In genomic region chrX:131812847-131813825, GRCh38 we compare ENCODE assay signal across 8 cellular contexts.
DNase-seq lines count a peak whose midpoint lies in the region; ATAC-seq and TF ChIP-seq lines count a peak whose summit lies in the region.

No MANE protein-coding gene starts in this region.

- DNase-seq in AG08395 (ENCODE audit: low spot score) (peak; percentile 79), MCF 10A (ENCODE audit: unreplicated experiment) (peak; percentile 80), mucosa of gallbladder (ENCODE audit: low spot score) (peak; percentile 85), NCI-H82 treated with DMSO at 0.1 percent for 48 hours (lab: John Stamatoyannopoulos, UW; ENCODE audit: unreplicated experiment) (no peak)
- DNase-seq in stimulated activated naive CD4-positive, alpha-beta T cell treated with Interleukin-2 at 50 U/mL for 16 hours (lab: John Stamatoyannopoulos, UW), result peak; percentile 52

- no peaks in the 10 kb centered on the region for H3K36me3 Mint-ChIP-seq in MCF 10A (ENCODE audit: insufficient read depth, unreplicated experiment)

- POLR2A ChIA-PET in MCF 10A (lab: Yijun Ruan, JAX), result interaction anchor here (0.7 to 1.9 kb wide), 3 partner anchors 8 to 67 kb away, joined by 3 to 7 read pairs (median 3); no protein-coding TSS in a partner anchor

- intact Hi-C loops in MCF 10A (cut with micrococcal nuclease), result loop anchor here (1.0 to 2.0 kb wide), 6 partner anchors 21 to 108 kb away; no protein-coding TSS in a partner anchor

- no peaks in the 10 kb centered on the region for H3K9me3 Mint-ChIP-seq in MCF 10A (ENCODE audit: unreplicated experiment)

- CTCF ChIA-PET in MCF 10A (lab: Yijun Ruan, JAX), result interaction anchor here (0.6 to 3.2 kb wide), 9 partner anchors 9 to 438 kb away, joined by 3 to 29 read pairs (median 4); no protein-coding TSS in a partner anchor

- BruUV-seq in MCF 10A (replicated peaks; lab: Mats Ljungman, UMichigan), result no TSS peak

- no peaks in the 10 kb centered on the region for H3K27me3 Mint-ChIP-seq in MCF 10A (ENCODE audit: insufficient read depth, unreplicated experiment)

- peak; percentile 43 for TF ChIP-seq CTCF in VCaP (conservative IDR thresholded peaks at IDR 0.05)
- TF ChIP-seq CTCF in MCF 10A (IDR thresholded peaks at IDR 0.05; ENCODE audit: unreplicated experiment), result peak; percentile 43

- H3K27ac ChIP-seq in VCaP, result peak overlapping the region; percentile 75

- H3K27ac Mint-ChIP-seq in MCF 10A (ENCODE audit: low read depth, unreplicated experiment), result peak overlapping the region; percentile 82

- H3K4me1 Mint-ChIP-seq in MCF 10A (ENCODE audit: insufficient read depth, unreplicated experiment), result no peaks in the 10 kb centered on the region

- H3K4me3 Mint-ChIP-seq in MCF 10A (ENCODE audit: unreplicated experiment), result peak overlapping the region; percentile 82

- ATAC-seq in GM19035 (IDR thresholded peaks at IDR 0.05; ENCODE audit: unreplicated experiment) (peak; percentile 91), HG03175 (IDR thresholded peaks at IDR 0.05; ENCODE audit: unreplicated experiment) (peak; percentile 88)
